Comparison of ENCODE assay signal across 11 cellular contexts in genomic region chr15:58522391-58522790, GRCh38.
DNase-seq lines count a peak whose midpoint lies in the region; ATAC-seq and TF ChIP-seq lines count a peak whose summit lies in the region.
"Had no signal": no experiment of that assay in that cellular context is flagged by ENCODE, and none has a peak within 500 bp of the region (broad histone marks: within the 10 kb centered on the region; RNA-seq: fewer than 3 reads in every experiment).

No MANE protein-coding gene starts in this region.

- H3K36me3 Mint-ChIP-seq in nephron (ENCODE audit: low read depth): no peaks in the 10 kb centered on the region
- H3K36me3 Mint-ChIP-seq in type B pancreatic cell: no peaks in the 10 kb centered on the region

- H3K4me3 Mint-ChIP-seq in nephron (no peak overlapping the region), type B pancreatic cell (peak overlapping the region; percentile 37)

- H3K27ac Mint-ChIP-seq in nephron: peak overlapping the region; percentile 51 to 72 (median 53)
- peak overlapping the region; percentile 94 for H3K27ac Mint-ChIP-seq in type B pancreatic cell

- ATAC-seq in GM18868 (IDR thresholded peaks at IDR 0.05; ENCODE audit: unreplicated experiment): no peak
- ATAC-seq in HG03135 (IDR thresholded peaks at IDR 0.05; ENCODE audit: unreplicated experiment): no peak
- no peak for ATAC-seq in GM19023 (IDR thresholded peaks at IDR 0.05; ENCODE audit: unreplicated experiment)
- ATAC-seq: left lung had no signal

- H3K4me1 Mint-ChIP-seq in nephron (peaks cover 40% of the 10 kb centered on the region), type B pancreatic cell (ENCODE audit: unreplicated experiment) (peaks cover 48% of the 10 kb centered on the region)

- H3K9me3 Mint-ChIP-seq in nephron (no peaks in the 10 kb centered on the region), type B pancreatic cell (peaks cover 4% of the 10 kb centered on the region)

- H3K27me3 Mint-ChIP-seq in nephron (ENCODE audit: low read depth) (peaks cover 6% of the 10 kb centered on the region), type B pancreatic cell (peaks cover 4% of the 10 kb centered on the region)

- DNase-seq in activated effector memory CD4-positive, alpha-beta T cell treated with anti-CD3 and anti-CD28 coated beads, Interleukin-2, amount 50 U/mL, for 16 hours: peak; percentile 50
- DNase-seq in activated effector memory CD4-positive, alpha-beta T cell treated with Interleukin-2 at 50 U/mL for 16 hours: no peak
- DNase-seq in foreskin melanocyte (peak; percentile 60), type B pancreatic cell (ENCODE audit: extremely low spot score, unreplicated experiment) (no peak)
- DNase-seq: activated CD4-positive, alpha-beta T cell treated with anti-CD3 and anti-CD28 coated beads for 4 hours; Kasumi-1 had no signal

- TF ChIP-seq CTCF in nephron (IDR thresholded peaks at IDR 0.05; ENCODE audit: unreplicated experiment in 3 of 3) (no peak), type B pancreatic cell (conservative IDR thresholded peaks at IDR 0.05) (no peak)

Comparison
In these comparisons a context has a peak if more than half of its experiments do, and no peak if none do; other contexts are left out.
1. DNase-seq: peak in activated effector memory CD4-positive, alpha-beta T cell treated with anti-CD3 and anti-CD28 coated beads, Interleukin-2, amount 50 U/mL, for 16 hours (single experiment) and foreskin melanocyte (single experiment); none in activated effector memory CD4-positive, alpha-beta T cell treated with Interleukin-2 at 50 U/mL for 16 hours (single experiment) and type B pancreatic cell (single experiment).